10 cellular contexts compared by ENCODE assay signal in the genomic region with DNA sequence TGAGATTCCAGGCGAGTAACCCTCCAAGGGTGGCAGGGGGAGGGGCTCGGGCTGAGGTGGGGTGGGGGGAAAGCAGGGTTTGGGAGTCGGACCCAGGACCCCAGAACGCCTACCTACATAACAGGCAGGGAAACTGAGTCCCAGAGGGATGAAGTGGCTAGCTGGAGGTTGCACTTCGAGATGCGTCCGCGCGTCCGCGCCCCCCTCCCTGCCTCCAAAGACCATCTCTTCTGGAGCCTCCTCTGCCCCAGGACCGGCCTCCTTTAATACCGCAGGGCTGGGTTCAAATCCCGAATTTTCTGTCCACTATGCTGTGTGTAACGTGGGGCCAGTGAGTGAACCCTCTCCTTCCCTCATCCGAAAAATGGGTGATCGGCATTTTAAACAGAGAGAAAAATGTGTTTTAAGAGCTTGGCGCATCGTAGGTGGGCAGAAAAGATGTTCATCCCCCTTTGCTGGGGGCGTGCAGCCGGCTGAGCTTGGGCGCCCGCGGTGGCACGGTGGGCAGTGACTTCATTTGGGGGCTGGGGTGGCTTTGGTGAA. TPM values are rescaled to one million over a fixed set of nuclear protein-coding genes. Genes with fewer than 3 reads are reported as not detected.
A peak's percentile ranks its signal among the peaks of the same experiment; 100 is the strongest.
DNase-seq lines count a peak whose midpoint lies in the region; ATAC-seq, FAIRE-seq and TF ChIP-seq lines count a peak whose summit lies in the region.
"Had no signal": no experiment of that assay in that cellular context is flagged by ENCODE, and none has a peak within 500 bp of the region (broad histone marks: within the 10 kb centered on the region; RNA-seq: fewer than 3 reads in every experiment).

No MANE protein-coding gene starts in this region.

- no peaks in the 10 kb centered on the region for H3K27me3 ChIP-seq in Caco-2 (replicated peaks; ENCODE audit: control insufficient read depth, insufficient read depth, low read length)
- H3K27me3 ChIP-seq in Loucy (ENCODE audit: insufficient read depth, low read length, poor library complexity, severe bottlenecking), result no peaks in the 10 kb centered on the region
- H3K27me3 ChIP-seq in pancreas, result no peaks in the 10 kb centered on the region

- DNase-seq in Caco-2 (no peak), epidermal melanocyte (ENCODE audit: insufficient read length, low spot score) (peak; percentile 14), pancreas (no peak), lower leg skin (ENCODE audit: low spot score in 2 of 2) (no peak), HEK293T (ENCODE audit: extremely low spot score) (no peak), cerebellum (ENCODE audit: low spot score) (no peak)
- DNase-seq: SIG-M5 had no signal

- H3K27me3 Mint-ChIP-seq in Caco-2 (ENCODE audit: insufficient read depth, unreplicated experiment), result no peaks in the 10 kb centered on the region

- POLR2A ChIA-PET in Caco-2 (lab: Charles Lee), result interaction anchor here (1.1 to 3.2 kb wide), 3 partner anchors 12 to 264 kb away, joined by 3 to 23 read pairs (median 13); a partner anchor contains a TSS
- POLR2A ChIA-PET in HEK293T (lab: Yijun Ruan, JAX), result interaction anchor here (1.9 kb wide), 1 partner anchor 40 kb away, joined by 10 read pairs; a partner anchor contains a TSS

- ATAC-seq in pancreas (no peak), HG03045 (IDR thresholded peaks at IDR 0.05; ENCODE audit: unreplicated experiment) (no peak)

- TF ChIP-seq POLR2A in lower leg skin (IDR thresholded peaks at IDR 0.05), result no peak

- H3K27ac Mint-ChIP-seq in Caco-2 (ENCODE audit: unreplicated experiment), result peak overlapping the region; percentile 93

- peaks cover 14% of the 10 kb centered on the region for H3K36me3 Mint-ChIP-seq in Caco-2 (ENCODE audit: insufficient read depth, unreplicated experiment)

- H3K9me3 Mint-ChIP-seq in Caco-2 (ENCODE audit: unreplicated experiment), result no peaks in the 10 kb centered on the region

- no TSS peak for BruUV-seq in Caco-2 (replicated peaks; lab: Mats Ljungman, UMichigan)

- no peaks in the 10 kb centered on the region for H3K4me1 Mint-ChIP-seq in Caco-2 (ENCODE audit: low read depth, unreplicated experiment)

- peak overlapping the region; percentile 87 for H3K4me3 Mint-ChIP-seq in Caco-2 (ENCODE audit: unreplicated experiment)

- H3K36me3 ChIP-seq in Caco-2 (ENCODE audit: control insufficient read depth, insufficient read depth, low read length), result no peaks in the 10 kb centered on the region
- H3K36me3 ChIP-seq in Loucy (ENCODE audit: insufficient read depth, low read length), result no peaks in the 10 kb centered on the region
- H3K36me3 ChIP-seq in pancreas, result no peaks in the 10 kb centered on the region

- H3K4me1 ChIP-seq in Caco-2, result peaks cover 36% of the 10 kb centered on the region
- peaks cover 9% of the 10 kb centered on the region for H3K4me1 ChIP-seq in Loucy (ENCODE audit: insufficient read depth, low read length, poor library complexity, severe bottlenecking)
- H3K4me1 ChIP-seq in pancreas, result peaks cover 0 to 10% (median 4%) of the 10 kb centered on the region in 3 donors

- WGBS in pancreas, 2 donors, result 1 to 2% methylated on average over 24 to 25 of the region's 25 CpGs
- WGBS in lower leg skin, 2 donors, result 2 to 5% methylated on average over 23 to 25 of the region's 25 CpGs

- CTCF ChIA-PET in Caco-2 (lab: Charles Lee) (interaction anchor here (0.9 to 1.2 kb wide), 4 partner anchors 13 to 41 kb away, joined by 3 to 6 read pairs (median 4); a partner anchor contains a TSS), HEK293T (lab: Yijun Ruan, JAX) (interaction anchor here (0.6 kb wide), 1 partner anchor 42 kb away, joined by 3 read pairs; no protein-coding TSS in a partner anchor)

- H3K9ac ChIP-seq in Loucy (ENCODE audit: low read depth, low read length, poor library complexity, severe bottlenecking), result peak overlapping the region; percentile 56

- H3K4me3 ChIP-seq in Caco-2 (ENCODE audit: low read depth, low read length) (peak overlapping the region; percentile 57), Loucy (ENCODE audit: low read length, poor library complexity, severe bottlenecking) (peak overlapping the region; percentile 75), pancreas (peak overlapping the region; percentile 19 to 62 (median 41)), lower leg skin (ENCODE audit: low read depth, poor library complexity, severe bottlenecking) (no peak overlapping the region)

- H3K9me3 ChIP-seq in Caco-2 (no peaks in the 10 kb centered on the region), Loucy (ENCODE audit: insufficient read depth, low read depth, low read length) (no peaks in the 10 kb centered on the region), pancreas (no peaks in the 10 kb centered on the region)

- intact Hi-C loops in Caco-2 (cut with micrococcal nuclease; ENCODE audit: unreplicated experiment) (loop anchor here (2.0 to 5.0 kb wide), 2 partner anchors 41 to 55 kb away; a partner anchor contains a TSS), pancreas (cut with DNase I) (no loop called here), lower leg skin (cut with DNase I; ENCODE audit: low total_unique reads) (no loop called here)

- H3K79me2 ChIP-seq in Loucy (ENCODE audit: insufficient read depth, low read length), result no peaks in the 10 kb centered on the region

- H2AFZ ChIP-seq in Loucy (ENCODE audit: low read length), result peak overlapping the region; percentile 72; the same call in 1 of the 2 replicates

- H3K27ac ChIP-seq in pancreas, result no peak overlapping the region

- TF ChIP-seq CTCF in Caco-2 (IDR thresholded peaks at IDR 0.05; ENCODE audit: insufficient read depth in 1 of 2, low read depth in 1 of 2, low read length in 1 of 2, severe bottlenecking in 1 of 2, unreplicated experiment in 1 of 2) (no peak), Loucy (conservative IDR thresholded peaks at IDR 0.05; ENCODE audit: low read length) (no peak), pancreas (IDR thresholded peaks at IDR 0.05) (no peak), lower leg skin (IDR thresholded peaks at IDR 0.05) (no peak)

- H4K20me1 ChIP-seq in Loucy (ENCODE audit: insufficient read depth, low read length, poor library complexity, severe bottlenecking), result no peaks in the 10 kb centered on the region

- peak overlapping the region; percentile 82 for H3K4me2 ChIP-seq in Loucy (ENCODE audit: low read depth, low read length, poor library complexity, severe bottlenecking)

- FAIRE-seq in pancreas (lab: Jason Lieb, UNC), result no peak

- H3K9me2 ChIP-seq in Loucy (replicated peaks; ENCODE audit: low read depth, low read length), result no peaks in the 10 kb centered on the region

- no peaks in the 10 kb centered on the region for H3F3A ChIP-seq in Loucy (ENCODE audit: low read depth)

TF ChIP-seq in HEK293T, 16 proteins besides CTCF, POLR2A, EP300 and RAD21:
- TF ChIP-seq SP1 (IDR thresholded peaks at IDR 0.05) (no peak), ARNT (IDR thresholded peaks at IDR 0.05) (no peak), CTBP1 (IDR thresholded peaks at IDR 0.05; ENCODE audit: borderline replicate concordance) (no peak), NFRKB (IDR thresholded peaks at IDR 0.05) (no peak)
- TF ChIP-seq, protein P1, sequence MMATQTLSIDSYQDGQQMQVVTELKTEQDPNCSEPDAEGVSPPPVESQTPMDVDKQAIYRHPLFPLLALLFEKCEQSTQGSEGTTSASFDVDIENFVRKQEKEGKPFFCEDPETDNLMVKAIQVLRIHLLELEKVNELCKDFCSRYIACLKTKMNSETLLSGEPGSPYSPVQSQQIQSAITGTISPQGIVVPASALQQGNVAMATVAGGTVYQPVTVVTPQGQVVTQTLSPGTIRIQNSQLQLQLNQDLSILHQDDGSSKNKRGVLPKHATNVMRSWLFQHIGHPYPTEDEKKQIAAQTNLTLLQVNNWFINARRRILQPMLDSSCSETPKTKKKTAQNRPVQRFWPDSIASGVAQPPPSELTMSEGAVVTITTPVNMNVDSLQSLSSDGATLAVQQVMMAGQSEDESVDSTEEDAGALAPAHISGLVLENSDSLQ (IDR thresholded peaks at IDR 0.05), result no peak

RNA-seq across cellular contexts. Expression of a gene that starts 13.8 kb away (rescaled TPM):
- total RNA-seq in Caco-2 (2022) (79.3 and 83.6 TPM in 2 replicates), pancreas (10 to 100 TPM in 5 of 6 donors, 1 to 10 TPM in 1; 9.2 to 23.7 (median 15.1) TPM), lower leg skin (10 to 100 TPM; 27.3 to 60.9 (median 35.6) TPM), cerebellum (not detected)
- polyA plus RNA-seq in pancreas, result 10 to 100 TPM; 26.2 to 36.0 TPM

RNA-seq across cellular contexts. Expression of a gene that starts 21.7 kb away (rescaled TPM):
- total RNA-seq in Caco-2 (2022) (24.5 and 27.0 TPM in 2 replicates), pancreas (10 to 100 TPM; 12.9 to 21.4 (median 14.9) TPM), lower leg skin (10 to 100 TPM; 14.1 to 27.3 (median 22.1) TPM), cerebellum (25.2 TPM)
- 10 to 100 TPM; 14.1 to 24.8 TPM for polyA plus RNA-seq in pancreas

RNA-seq across cellular contexts. Expression of a gene that starts 39.5 kb away (rescaled TPM):
- 22.1 and 23.5 TPM in 2 replicates for total RNA-seq in Caco-2 (2022)
- 10 to 100 TPM in 3 of 6 donors, 1 to 10 TPM in 3; 6.7 to 18.7 (median 9.7) TPM for total RNA-seq in pancreas
- 10 to 100 TPM; 21.7 to 27.1 TPM for polyA plus RNA-seq in pancreas
- total RNA-seq in lower leg skin, result 10 to 100 TPM; 21.8 to 34.6 (median 31.8) TPM
- 17.2 TPM for total RNA-seq in cerebellum

RNA-seq across cellular contexts. Expression of a gene that starts 40.5 kb away (rescaled TPM):
- total RNA-seq in Caco-2 (2022) (46.4 and 54.5 TPM in 2 replicates), pancreas (10 to 100 TPM; 30.0 to 46.3 (median 36.5) TPM), lower leg skin (10 to 100 TPM; 45.0 to 72.8 (median 53.9) TPM), cerebellum (10.4 TPM)
- polyA plus RNA-seq in pancreas, result 100 to 1,000 TPM in 1 of 2 donors, 10 to 100 TPM in 1; 95.8 to 104 TPM

RNA-seq across cellular contexts. Expression of a gene that starts 50.1 kb away (rescaled TPM):
- total RNA-seq in Caco-2 (2022) (not detected in 2 replicates), pancreas (not detected), lower leg skin (not detected), cerebellum (not detected)
- polyA plus RNA-seq in pancreas, result not detected
- total RNA-seq: left cardiac atrium had no signal

Comparison
In these comparisons a context has a peak if more than half of its experiments do, and no peak if none do; other contexts are left out.
1. RNA of a gene that starts 13.8 kb away (total RNA-seq): 79.3 to 83.6 TPM in Caco-2, 27.3 to 60.9 TPM in lower leg skin and 9.2 to 23.7 TPM in pancreas; not detected in cerebellum (single experiment); every median in the first group is over 10 times any median in the second.